ENCODE assay signal across 17 cellular contexts in the genomic region with DNA sequence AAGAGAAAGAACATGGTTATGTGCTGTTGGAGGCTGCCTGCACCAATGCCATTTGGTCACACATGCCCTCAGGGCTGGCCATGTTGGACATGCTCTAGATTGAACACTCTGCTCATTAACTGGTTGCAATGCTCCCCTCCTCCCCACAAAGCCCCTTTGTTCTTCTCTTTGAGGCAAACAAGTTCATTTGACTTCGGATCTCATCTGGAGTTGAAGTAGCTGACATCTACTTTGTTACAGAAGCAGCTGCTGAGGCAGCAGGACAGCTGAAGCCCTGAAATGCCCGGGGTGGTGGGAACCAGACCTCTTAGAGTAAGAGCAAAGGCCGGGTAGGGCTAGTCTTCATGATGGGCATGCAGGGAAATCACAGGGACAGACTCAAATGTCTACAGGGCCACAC.
"Had no signal": no experiment of that assay in that cellular context is flagged by ENCODE, and none has a peak within 500 bp of the region (broad histone marks: within the 10 kb centered on the region; RNA-seq: fewer than 3 reads in every experiment).

No MANE protein-coding gene starts in this region.

- H3K27me3 ChIP-seq: ascending aorta, breast epithelium, gastroesophageal sphincter, right atrium auricular region had no signal

- H3K9me3 ChIP-seq: ascending aorta, breast epithelium, gastroesophageal sphincter, neutrophil, right atrium auricular region had no signal

- H3K4me3 ChIP-seq: ascending aorta, breast epithelium, gastroesophageal sphincter, right atrium auricular region, SK-N-MC had no signal

- H3K4me3 Mint-ChIP-seq: activated naive CD4-positive, alpha-beta T cell treated with anti-CD3 and anti-CD28 coated beads, Interleukin-2, amount 10 ng/mL, durations not matched to agents 7 days and 5 days; activated T-helper 17 cell treated with anti-CD3 and anti-CD28 coated beads, Interleukin-2, amount 50 U/mL, for 72 hours; effector memory CD8-positive, alpha-beta T cell; naive thymus-derived CD4-positive, alpha-beta T cell; type B pancreatic cell had no signal

- H3K4me1 Mint-ChIP-seq: activated naive CD4-positive, alpha-beta T cell treated with anti-CD3 and anti-CD28 coated beads, Interleukin-2, amount 10 ng/mL, durations not matched to agents 7 days and 5 days; activated T-helper 17 cell treated with anti-CD3 and anti-CD28 coated beads, Interleukin-2, amount 50 U/mL, for 72 hours had no signal

- H3K9me3 Mint-ChIP-seq: activated naive CD4-positive, alpha-beta T cell treated with anti-CD3 and anti-CD28 coated beads, Interleukin-2, amount 10 ng/mL, durations not matched to agents 7 days and 5 days; activated T-helper 17 cell treated with anti-CD3 and anti-CD28 coated beads, Interleukin-2, amount 50 U/mL, for 72 hours; effector memory CD8-positive, alpha-beta T cell; naive thymus-derived CD4-positive, alpha-beta T cell; type B pancreatic cell had no signal

- H3K36me3 ChIP-seq: ascending aorta, breast epithelium, gastroesophageal sphincter, neutrophil, right atrium auricular region had no signal

- DNase-seq: activated T-cell treated with anti-CD3 and anti-CD28 coated beads for 4 hours; stimulated activated CD4-positive, alpha-beta T cell treated with anti-CD3 and anti-CD28 coated beads, Interleukin-4, amount 100 ng/mL, for 4 hours; stimulated activated naive CD4-positive, alpha-beta T cell treated with Interleukin-2 at 50 U/mL for 16 hours; T1000 had no signal

- H3K36me3 Mint-ChIP-seq: activated naive CD4-positive, alpha-beta T cell treated with anti-CD3 and anti-CD28 coated beads, Interleukin-2, amount 10 ng/mL, durations not matched to agents 7 days and 5 days; naive thymus-derived CD4-positive, alpha-beta T cell; type B pancreatic cell had no signal

- H3K27ac ChIP-seq: ascending aorta, breast epithelium, gastroesophageal sphincter, neutrophil, parathyroid adenoma, right atrium auricular region, SK-N-MC had no signal

- H3K9ac ChIP-seq: parathyroid adenoma had no signal

- ATAC-seq: activated CD4-positive, CD25-positive, alpha-beta regulatory T cell treated with anti-CD3 and anti-CD28 coated beads, Interleukin-2, amount 50 U/mL, for 24 hours; gastroesophageal sphincter had no signal

- H3K4me1 ChIP-seq: ascending aorta, breast epithelium, parathyroid adenoma, right atrium auricular region had no signal

- H3K27ac Mint-ChIP-seq: activated naive CD4-positive, alpha-beta T cell treated with anti-CD3 and anti-CD28 coated beads, Interleukin-2, amount 10 ng/mL, durations not matched to agents 7 days and 5 days; activated T-helper 17 cell treated with anti-CD3 and anti-CD28 coated beads, Interleukin-2, amount 50 U/mL, for 72 hours; effector memory CD8-positive, alpha-beta T cell; naive thymus-derived CD4-positive, alpha-beta T cell; type B pancreatic cell had no signal
